ENCODE assay signal across 25 cellular contexts in the genomic region with DNA sequence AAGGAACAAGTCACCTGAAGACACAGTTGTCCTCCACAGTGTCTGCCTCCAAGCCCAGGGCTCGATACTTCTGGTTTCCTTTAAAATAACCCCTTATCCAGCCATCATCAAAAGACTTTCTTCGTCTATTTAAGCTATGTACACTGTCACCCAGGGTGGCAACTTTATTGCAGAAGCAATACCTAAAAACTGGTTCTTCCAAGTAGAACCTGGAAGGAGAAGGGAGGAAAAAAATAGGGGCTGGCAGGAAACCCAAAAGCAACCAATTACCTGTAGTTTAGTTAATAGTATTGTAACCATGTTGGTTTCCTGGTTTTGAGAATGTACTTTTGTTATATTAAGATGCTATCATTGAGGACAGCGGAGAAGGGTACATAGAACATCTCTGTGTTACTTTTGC.
"Had no signal": no experiment of that assay in that cellular context is flagged by ENCODE, and none has a peak within 500 bp of the region (broad histone marks: within the 10 kb centered on the region; RNA-seq: fewer than 3 reads in every experiment).

No MANE protein-coding gene starts in this region.

- H3K27ac ChIP-seq: brain microvascular endothelial cell, SJSA1 had no signal

- ATAC-seq: activated T-helper 17 cell treated with anti-CD3 and anti-CD28 coated beads, Interleukin-2, amount 50 U/mL, for 72 hours; K562; T-cell; WTC11 had no signal

- H3K36me3 Mint-ChIP-seq: activated naive CD8-positive, alpha-beta T cell; T-cell had no signal

- H3K4me1 Mint-ChIP-seq: activated T-helper 17 cell treated with anti-CD3 and anti-CD28 coated beads, Interleukin-2, amount 50 U/mL, for 72 hours; T-cell had no signal

- H3K27me3 ChIP-seq: brain microvascular endothelial cell, SJSA1 had no signal

- H3K9me3 Mint-ChIP-seq: activated naive CD4-positive, alpha-beta T cell treated with anti-CD3 and anti-CD28 coated beads for 36 hours; activated T-helper 17 cell treated with anti-CD3 and anti-CD28 coated beads, Interleukin-2, amount 50 U/mL, for 72 hours; T-cell; WTC11 had no signal

- H3K4me3 ChIP-seq: K562, SJSA1 had no signal

- H3K9me3 ChIP-seq: SJSA1 had no signal

- DNase-seq: activated CD4-positive, alpha-beta T cell treated with anti-CD3 and anti-CD28 coated beads for 48 hours; activated CD4-positive, alpha-beta T cell treated with anti-CD3 and anti-CD28 coated beads, Interleukin-2, amount 50 U/mL, for 48 hours; activated CD4-positive, CD25-positive, alpha-beta regulatory T cell treated with anti-CD3 and anti-CD28 coated beads, Interleukin-2, amount 50 U/mL, for 72 hours; activated CD8-positive, alpha-beta memory T cell treated with anti-CD3 and anti-CD28 coated beads for 24 hours; activated gamma-delta T cell; activated naive CD4-positive, alpha-beta T cell treated with anti-CD3 and anti-CD28 coated beads for 36 hours; activated T-cell treated with anti-CD3 and anti-CD28 coated beads, Interleukin-2, amount 50 U/mL, for 48 hours; amygdala; brain microvascular endothelial cell; Karpas-422; NCI-H1105 treated with DMSO at 0.1 percent for 48 hours; NCI-H1436 treated with DMSO at 0.1 percent for 48 hours; NCI-H187; NCI-H2081 treated with DMSO at 0.1 percent for 48 hours; NCI-H446; NCI-H524; SHP77; T-cell; T-helper 2 cell; T1000 had no signal

- H3K27ac Mint-ChIP-seq: activated naive CD4-positive, alpha-beta T cell treated with anti-CD3 and anti-CD28 coated beads for 36 hours; activated naive CD8-positive, alpha-beta T cell; activated T-helper 17 cell treated with anti-CD3 and anti-CD28 coated beads, Interleukin-2, amount 50 U/mL, for 72 hours; T-cell; WTC11 had no signal

- H3K4me3 Mint-ChIP-seq: activated naive CD4-positive, alpha-beta T cell treated with anti-CD3 and anti-CD28 coated beads for 36 hours; activated naive CD8-positive, alpha-beta T cell; activated T-helper 17 cell treated with anti-CD3 and anti-CD28 coated beads, Interleukin-2, amount 50 U/mL, for 72 hours; T-cell; WTC11 had no signal
